8 cellular contexts compared by ENCODE assay signal in the genomic region with DNA sequence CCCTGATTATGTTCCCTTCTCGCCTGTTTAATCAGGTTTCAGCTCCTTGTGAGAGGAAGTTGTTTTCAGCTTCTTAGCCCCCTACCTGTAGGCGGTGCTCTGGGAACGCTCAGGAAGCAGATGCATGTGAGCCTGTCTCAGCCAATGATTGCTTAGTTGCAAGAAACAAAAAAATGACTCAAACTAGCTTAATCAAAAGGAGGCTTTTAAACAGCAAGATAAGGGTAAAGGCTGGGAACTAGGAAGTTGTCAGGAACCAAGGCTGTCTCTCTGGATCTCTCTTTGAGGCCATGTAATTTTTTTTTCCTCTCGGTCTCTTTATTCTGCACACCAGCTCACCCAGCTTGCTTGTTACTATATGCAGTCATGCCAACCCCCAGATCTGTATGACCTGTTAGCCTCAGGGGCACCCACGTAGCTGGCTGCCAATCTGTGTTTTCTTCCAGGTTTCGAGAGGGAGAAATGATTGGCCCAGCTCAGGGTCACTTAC.
DNase-seq lines count a peak whose midpoint lies in the region; ATAC-seq and TF ChIP-seq lines count a peak whose summit lies in the region.

No MANE protein-coding gene starts in this region.

- peaks cover 20% of the 10 kb centered on the region for H3K4me1 Mint-ChIP-seq in activated CD4-positive, alpha-beta T cell treated with anti-CD3 and anti-CD28 coated beads for 36 hours
- H3K4me1 Mint-ChIP-seq in nephron progenitor cell = peaks cover 53% of the 10 kb centered on the region
- peaks cover 7% of the 10 kb centered on the region for H3K4me1 Mint-ChIP-seq in stimulated activated memory B cell treated with anti-CD40 and anti-IgM and Interleukin-4, amounts not matched to agents 10 μg/mL and 1 μg/mL and 100 μg/mL, for 72 hours

- DNase-seq in activated CD4-positive, alpha-beta T cell treated with anti-CD3 and anti-CD28 coated beads for 36 hours = peak; percentile 65
- DNase-seq in activated CD4-positive, alpha-beta T cell treated with anti-CD3 and anti-CD28 coated beads for 1 hour = no peak
- peak; percentile 8 for DNase-seq in T follicular helper cell (ENCODE audit: low read depth)
- DNase-seq in epithelial cell of esophagus (ENCODE audit: low read depth) = peak; percentile 92
- DNase-seq in nephron progenitor cell = peak; percentile 32

- peaks cover 18% of the 10 kb centered on the region for H3K36me3 Mint-ChIP-seq in activated CD4-positive, alpha-beta T cell treated with anti-CD3 and anti-CD28 coated beads for 36 hours (ENCODE audit: low read depth)
- peaks cover 4% of the 10 kb centered on the region for H3K36me3 Mint-ChIP-seq in nephron progenitor cell (ENCODE audit: low read depth)
- H3K36me3 Mint-ChIP-seq in stimulated activated memory B cell treated with anti-CD40 and anti-IgM and Interleukin-4, amounts not matched to agents 10 μg/mL and 1 μg/mL and 100 μg/mL, for 72 hours = peaks cover 60% of the 10 kb centered on the region

- intact Hi-C loops in activated CD4-positive, alpha-beta T cell treated with anti-CD3 and anti-CD28 coated beads for 36 hours (cut with DNase I, micrococcal nuclease) = loop anchor here in 1 of 2 experiments (5.0 kb wide), 1 partner anchor 243 kb away; no protein-coding TSS in a partner anchor

- ATAC-seq in activated CD4-positive, alpha-beta T cell treated with anti-CD3 and anti-CD28 coated beads for 36 hours = peak; percentile 83
- ATAC-seq in GM19395 (IDR thresholded peaks at IDR 0.05; ENCODE audit: unreplicated experiment) (no peak), HG03378 (IDR thresholded peaks at IDR 0.05; ENCODE audit: unreplicated experiment) (no peak)
- ATAC-seq in stimulated activated memory B cell treated with anti-CD40 and anti-IgM and Interleukin-4, amounts not matched to agents 10 μg/mL and 1 μg/mL and 100 μg/mL, for 72 hours = no peak

- H3K4me3 ChIP-seq in epithelial cell of esophagus (ENCODE audit: low read length) = no peak overlapping the region

- H3K27ac Mint-ChIP-seq in activated CD4-positive, alpha-beta T cell treated with anti-CD3 and anti-CD28 coated beads for 36 hours = peak overlapping the region; percentile 59
- H3K27ac Mint-ChIP-seq in nephron progenitor cell = no peak overlapping the region
- H3K27ac Mint-ChIP-seq in stimulated activated memory B cell treated with anti-CD40 and anti-IgM and Interleukin-4, amounts not matched to agents 10 μg/mL and 1 μg/mL and 100 μg/mL, for 72 hours = no peak overlapping the region

- POLR2A ChIA-PET in activated CD4-positive, alpha-beta T cell treated with anti-CD3 and anti-CD28 coated beads for 36 hours (lab: Charles Lee) = interaction anchor here (0.6 to 1.0 kb wide), 4 partner anchors 22 to 245 kb away, joined by 3 to 4 read pairs (median 3); no protein-coding TSS in a partner anchor

- H3K4me3 Mint-ChIP-seq in activated CD4-positive, alpha-beta T cell treated with anti-CD3 and anti-CD28 coated beads for 36 hours = no peak overlapping the region
- H3K4me3 Mint-ChIP-seq in nephron progenitor cell = no peak overlapping the region
- no peak overlapping the region for H3K4me3 Mint-ChIP-seq in stimulated activated memory B cell treated with anti-CD40 and anti-IgM and Interleukin-4, amounts not matched to agents 10 μg/mL and 1 μg/mL and 100 μg/mL, for 72 hours

- CTCF ChIA-PET in activated CD4-positive, alpha-beta T cell treated with anti-CD3 and anti-CD28 coated beads for 36 hours (lab: Charles Lee) = interaction anchor here (0.6 to 2.9 kb wide), 16 partner anchors 9 to 688 kb away, joined by 3 to 16 read pairs (median 3); partner anchors contain the start of gene PGM2

- no peaks in the 10 kb centered on the region for H3K9me3 Mint-ChIP-seq in activated CD4-positive, alpha-beta T cell treated with anti-CD3 and anti-CD28 coated beads for 36 hours (ENCODE audit: low read depth)
- H3K9me3 Mint-ChIP-seq in nephron progenitor cell = no peaks in the 10 kb centered on the region
- no peaks in the 10 kb centered on the region for H3K9me3 Mint-ChIP-seq in stimulated activated memory B cell treated with anti-CD40 and anti-IgM and Interleukin-4, amounts not matched to agents 10 μg/mL and 1 μg/mL and 100 μg/mL, for 72 hours

- TF ChIP-seq CTCF in epithelial cell of esophagus (IDR thresholded peaks at IDR 0.05; ENCODE audit: insufficient read depth, low read depth, low read length, missing control alignments) = peak; percentile 93
- peak; percentile 24 for TF ChIP-seq CTCF in nephron progenitor cell (IDR thresholded peaks at IDR 0.05)

- no peaks in the 10 kb centered on the region for H3K27me3 Mint-ChIP-seq in activated CD4-positive, alpha-beta T cell treated with anti-CD3 and anti-CD28 coated beads for 36 hours
- peaks cover 3% of the 10 kb centered on the region for H3K27me3 Mint-ChIP-seq in nephron progenitor cell (ENCODE audit: low read depth, poor library complexity)
- no peaks in the 10 kb centered on the region for H3K27me3 Mint-ChIP-seq in stimulated activated memory B cell treated with anti-CD40 and anti-IgM and Interleukin-4, amounts not matched to agents 10 μg/mL and 1 μg/mL and 100 μg/mL, for 72 hours
